In genomic region chr7:1571261-1571650, GRCh38 we compare ENCODE assay signal across 9 cellular contexts. TPM values are rescaled to one million over a fixed set of nuclear protein-coding genes. Genes with fewer than 3 reads are reported as not detected.
DNase-seq lines count a peak whose midpoint lies in the region; ATAC-seq, FAIRE-seq and TF ChIP-seq lines count a peak whose summit lies in the region.
"Had no signal": no experiment of that assay in that cellular context is flagged by ENCODE, and none has a peak within 500 bp of the region (broad histone marks: within the 10 kb centered on the region; RNA-seq: fewer than 3 reads in every experiment).

No MANE protein-coding gene starts in this region.

- 0 out of 2 replicates have a peak, but pooled peaks cover 6% of the 10 kb centered on the region for H3K79me2 ChIP-seq in KMS-11 (ENCODE audit: insufficient read depth, low read depth)

- H3K4me3 ChIP-seq in BJ (ENCODE audit: low read depth, low read length) (peak overlapping the region; percentile 92), KMS-11 (IDR thresholded peaks at IDR 0.05; ENCODE audit: insufficient read depth, low read depth, low read length) (no peak overlapping the region), brain microvascular endothelial cell (ENCODE audit: low read depth, low read length) (peak overlapping the region; percentile 87)
- H3K4me3 ChIP-seq in naive thymus-derived CD4-positive, alpha-beta T cell (ENCODE audit: low read length): peak overlapping the region; percentile 90

- no peak for FAIRE-seq in H54 (lab: Jason Lieb, UNC)

- peaks cover 0 to 2% (median 0%) of the 10 kb centered on the region in 11 donors for H3K9me3 Mint-ChIP-seq in naive thymus-derived CD4-positive, alpha-beta T cell

- peak overlapping the region; percentile 90 for H3K4me2 ChIP-seq in KMS-11

- H3K27ac ChIP-seq in KMS-11: no peak overlapping the region
- peak overlapping the region; percentile 95 for H3K27ac ChIP-seq in brain microvascular endothelial cell
- peak overlapping the region; percentile 95 for H3K27ac ChIP-seq in naive thymus-derived CD4-positive, alpha-beta T cell (ENCODE audit: low read depth, low read length)

- H3K27me3 ChIP-seq in BJ (ENCODE audit: control insufficient read depth, insufficient read depth, low read length): no peaks in the 10 kb centered on the region
- no peaks in the 10 kb centered on the region for H3K27me3 ChIP-seq in KMS-11 (ENCODE audit: insufficient read depth, low read depth)
- H3K27me3 ChIP-seq in brain microvascular endothelial cell (replicated peaks): no peaks in the 10 kb centered on the region
- H3K27me3 ChIP-seq in naive thymus-derived CD4-positive, alpha-beta T cell (ENCODE audit: control insufficient read depth in 2 of 2, insufficient read depth in 2 of 2, low read length in 2 of 2): no peaks in the 10 kb centered on the region

- H3K4me1 ChIP-seq in KMS-11 (ENCODE audit: low read depth, poor library complexity, severe bottlenecking): peaks cover 15% of the 10 kb centered on the region
- H3K4me1 ChIP-seq in naive thymus-derived CD4-positive, alpha-beta T cell (ENCODE audit: control insufficient read depth in 2 of 2, insufficient read depth in 2 of 2, low read length in 2 of 2): peaks cover 3 to 16% of the 10 kb centered on the region in 2 donors

- peaks cover 0 to 14% (median 0%) of the 10 kb centered on the region in 5 donors for H3K36me3 Mint-ChIP-seq in naive thymus-derived CD4-positive, alpha-beta T cell

- TF ChIP-seq POLR2A in H54 (IDR thresholded peaks at IDR 0.05; ENCODE audit: low read depth, low read length): no peak

- TF ChIP-seq CTCF in BJ (IDR thresholded peaks at IDR 0.05; ENCODE audit: insufficient read depth, low read depth, low read length) (no peak), KMS-11 (conservative IDR thresholded peaks at IDR 0.05; ENCODE audit: low read depth, low read length) (no peak), brain microvascular endothelial cell (IDR thresholded peaks at IDR 0.05; ENCODE audit: low read depth, low read length, missing control alignments) (no peak)

- H3K27ac Mint-ChIP-seq in naive thymus-derived CD4-positive, alpha-beta T cell: peak overlapping the region; percentile 81 to 93 (median 86)

- peaks cover 14 to 36% (median 26%) of the 10 kb centered on the region in 7 donors for H3K4me1 Mint-ChIP-seq in naive thymus-derived CD4-positive, alpha-beta T cell

- CTCF ChIA-PET in BJ (lab: Yijun Ruan, JAX): interaction anchor here (1.1 to 1.7 kb wide), 4 partner anchors 8 to 67 kb away, joined by 3 to 5 read pairs (median 3); partner anchors contain the start of gene INTS1
- CTCF ChIA-PET in naive thymus-derived CD4-positive, alpha-beta T cell (lab: Charles Lee): interaction anchor here (1.7 kb wide), 1 partner anchor 8 kb away, joined by 5 read pairs; no protein-coding TSS in a partner anchor

- ATAC-seq in naive thymus-derived CD4-positive, alpha-beta T cell: no peak
- ATAC-seq in GM21528 (IDR thresholded peaks at IDR 0.05; ENCODE audit: low FRiP score, unreplicated experiment): no peak
- no peak for ATAC-seq in HG03196 (IDR thresholded peaks at IDR 0.05; ENCODE audit: unreplicated experiment)

- H3K4me3 Mint-ChIP-seq in naive thymus-derived CD4-positive, alpha-beta T cell: peak overlapping the region; percentile 77 to 91 (median 86)

- H2AFZ ChIP-seq in KMS-11 (ENCODE audit: low read depth): peak overlapping the region; percentile 91; the same call in 1 of the 2 replicates

- peaks cover 6% of the 10 kb centered on the region for H3K36me3 ChIP-seq in BJ (ENCODE audit: control insufficient read depth, insufficient read depth, low read length)
- H3K36me3 ChIP-seq in KMS-11 (ENCODE audit: insufficient read depth): no peaks in the 10 kb centered on the region
- no peaks in the 10 kb centered on the region for H3K36me3 ChIP-seq in brain microvascular endothelial cell (replicated peaks)
- peaks cover 0 to 22% (median 0%) of the 10 kb centered on the region in 3 experiments for H3K36me3 ChIP-seq in naive thymus-derived CD4-positive, alpha-beta T cell (ENCODE audit: control insufficient read depth in 2 of 3, insufficient read depth in 3 of 3, low read length in 3 of 3)

- intact Hi-C loops in naive thymus-derived CD4-positive, alpha-beta T cell (cut with micrococcal nuclease): loop anchor here (5.0 to 10.0 kb wide), 5 partner anchors 354 to 986 kb away; partner anchors contain the start of genes BRAT1 (in 1 of the 2), IQCE (in 1 of the 2) and MAD1L1 (in 1 of the 2)

- no peaks in the 10 kb centered on the region for H3K9me3 ChIP-seq in naive thymus-derived CD4-positive, alpha-beta T cell (ENCODE audit: control insufficient read depth in 2 of 3, low read length in 3 of 3)

- in situ Hi-C loops in brain microvascular endothelial cell (cut with HindIII; ENCODE audit: low pct_ligation_motif_present, low sequenced_read_pairs): no loop called here

- peak overlapping the region; percentile 75; the same call in 1 of the 2 replicates for H3K9ac ChIP-seq in KMS-11

- no peaks in the 10 kb centered on the region for H3K27me3 Mint-ChIP-seq in naive thymus-derived CD4-positive, alpha-beta T cell

- POLR2A ChIA-PET in BJ (lab: Charles Lee): no interaction called here
- POLR2A ChIA-PET in naive thymus-derived CD4-positive, alpha-beta T cell (lab: Charles Lee): interaction anchor here (0.9 to 1.8 kb wide), 2 partner anchors 47 to 783 kb away, joined by 3 to 5 read pairs; no protein-coding TSS in a partner anchor

- DNase-seq in BJ (ENCODE audit: low read depth) (peak; percentile 34), brain microvascular endothelial cell (peak; percentile 83), H54 (ENCODE audit: insufficient read length, low spot score) (no peak)
- DNase-seq in naive thymus-derived CD4-positive, alpha-beta T cell: no peak
- DNase-seq in stimulated activated CD4-positive, alpha-beta T cell treated with anti-CD3 and anti-CD28 coated beads, Interleukin-4, amount 100 ng/mL, for 1 hour: no peak
- DNase-seq: GOT3 had no signal

- no peaks in the 10 kb centered on the region for H4K20me1 ChIP-seq in KMS-11 (ENCODE audit: insufficient read depth)

RNA-seq across cellular contexts. Expression of gene PSMG3, which starts 1.4 kb away (rescaled TPM):
- 32.1 and 40.9 TPM in 2 replicates for polyA plus RNA-seq in BJ (2011; rRNA removed)
- polyA minus RNA-seq in BJ (2011; rRNA and poly(A)+ RNA removed): 10.2 and 11.6 TPM in 2 replicates
- 10 to 100 TPM; 12.1 to 31.8 (median 23.2) TPM for total RNA-seq in naive thymus-derived CD4-positive, alpha-beta T cell
- 10 to 100 TPM; 57.2 to 57.9 TPM for polyA plus RNA-seq in naive thymus-derived CD4-positive, alpha-beta T cell

RNA-seq across cellular contexts. Expression of gene TMEM184A, which starts 15.3 kb away (rescaled TPM):
- 0.38 and 1.3 TPM in 2 replicates for polyA plus RNA-seq in BJ (2011; rRNA removed)
- 0.31 and 0.71 TPM in 2 replicates for polyA minus RNA-seq in BJ (2011; rRNA and poly(A)+ RNA removed)
- under 1 TPM in 1 of 5 experiments, not detected in 4; 0.05 TPM for total RNA-seq in naive thymus-derived CD4-positive, alpha-beta T cell
- under 1 TPM in 1 of 2 donors, not detected in 1; 0.06 TPM for polyA plus RNA-seq in naive thymus-derived CD4-positive, alpha-beta T cell

RNA-seq across cellular contexts. Expression of gene MAFK, which starts 40.8 kb away (rescaled TPM):
- polyA plus RNA-seq in BJ (2011; rRNA removed): 9.6 and 17.1 TPM in 2 replicates
- 6.2 and 7.0 TPM in 2 replicates for polyA minus RNA-seq in BJ (2011; rRNA and poly(A)+ RNA removed)
- 10 to 100 TPM; 28.5 to 90.1 (median 54.2) TPM for total RNA-seq in naive thymus-derived CD4-positive, alpha-beta T cell
- polyA plus RNA-seq in naive thymus-derived CD4-positive, alpha-beta T cell: under 1 TPM; 0.38 to 0.46 TPM

Comparison
In these comparisons a context has a peak if more than half of its experiments do, and no peak if none do; other contexts are left out.
1. DNase-seq: peak in BJ (single experiment) and brain microvascular endothelial cell (single experiment); none in naive thymus-derived CD4-positive, alpha-beta T cell (0 of 9), H54 (single experiment) and stimulated activated CD4-positive, alpha-beta T cell treated with anti-CD3 and anti-CD28 coated beads, Interleukin-4, amount 100 ng/mL, for 1 hour (single experiment).